Comparison of ENCODE assay signal across 11 cellular contexts in the genomic region with DNA sequence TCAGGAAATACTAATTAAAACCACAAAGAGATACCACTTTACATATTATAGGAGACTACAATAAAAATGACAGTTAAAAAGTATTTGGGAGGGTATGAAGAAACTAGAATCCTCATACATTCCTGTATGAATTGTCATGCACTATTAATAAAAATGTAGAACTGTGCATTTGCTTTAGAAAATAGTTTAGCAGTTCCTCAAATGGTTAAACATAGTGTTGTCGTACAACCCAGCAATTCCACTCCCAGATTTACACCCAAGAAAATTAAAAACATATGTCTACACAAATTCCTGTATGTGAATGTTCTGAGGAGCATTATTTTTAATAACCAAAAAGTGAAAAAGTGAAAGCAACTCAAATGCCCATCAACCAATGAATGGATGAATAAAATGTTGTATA.
"Had no signal": no experiment of that assay in that cellular context is flagged by ENCODE, and none has a peak within 500 bp of the region (broad histone marks: within the 10 kb centered on the region; RNA-seq: fewer than 3 reads in every experiment).

No MANE protein-coding gene starts in this region.

- H3K27me3 ChIP-seq: ovary, sigmoid colon had no signal

- H3K36me3 ChIP-seq: ovary, sigmoid colon had no signal

- H3K4me3 ChIP-seq: ovary, sigmoid colon had no signal

- H3K27ac ChIP-seq: ovary, sigmoid colon had no signal

- ATAC-seq: activated CD8-positive, alpha-beta T cell treated with anti-CD3 and anti-CD28 coated beads, Interleukin-2, amount 10 ng/mL, durations not matched to agents 7 days and 5 days had no signal

- DNase-seq: activated CD4-positive, alpha-beta T cell treated with anti-CD3 and anti-CD28 coated beads for 4 hours; activated CD8-positive, alpha-beta memory T cell treated with anti-CD3 and anti-CD28 coated beads, Interleukin-2, amount 50 U/mL, for 48 hours; activated CD8-positive, alpha-beta T cell treated with anti-CD3 and anti-CD28 coated beads, Interleukin-2, amount 10 ng/mL, durations not matched to agents 7 days and 5 days; activated naive CD4-positive, alpha-beta T cell; glutamatergic neuron; ovary; sigmoid colon; stimulated activated CD4-positive, alpha-beta T cell treated with anti-CD3 and anti-CD28 coated beads, Interleukin-12 subunit alpha, Interleukin-12 subunit beta, amount 100 ng/mL, for 4 hours; stimulated activated naive CD4-positive, alpha-beta T cell; substantia nigra; trophoblast cell had no signal

- H3K4me1 ChIP-seq: sigmoid colon had no signal

- H3K9me3 ChIP-seq: ovary, sigmoid colon had no signal
